Comparison of ENCODE assay signal across 1 cellular context in genomic region chr1:34842952-34843371, GRCh38.
A peak's percentile ranks its signal among the peaks of the same experiment; 100 is the strongest.
TF ChIP-seq lines count a peak whose summit lies in the region.

No MANE protein-coding gene starts in this region.

TF ChIP-seq in K562, 482 proteins besides CTCF, POLR2A, EP300 and RAD21 (continues in another document):
- TF ChIP-seq XRCC3 (IDR thresholded peaks at IDR 0.05) (no peak), ZNF592 (IDR thresholded peaks at IDR 0.05) (peak; percentile 17; the same call in 1 of the 2 replicates), ZNF23 (CRISPR knock-in tag; IDR thresholded peaks at IDR 0.05) (no peak), OTX1 (CRISPR knock-in tag; IDR thresholded peaks at IDR 0.05) (no peak), CEBPG (CRISPR knock-in tag; IDR thresholded peaks at IDR 0.05) (no peak), CEBPG (tag; conservative IDR thresholded peaks at IDR 0.05 in 1 of 2, IDR thresholded peaks at IDR 0.05 in 1 of 2) (peak in 1 of 2 experiments; percentile 34; a peak in 1 of 4 replicates), PATZ1 (CRISPR knock-in tag; IDR thresholded peaks at IDR 0.05; ENCODE audit: borderline replicate concordance) (peak; percentile 8; the same call in 1 of the 2 replicates), MAFK (IDR thresholded peaks at IDR 0.05; ENCODE audit: low read length) (no peak), XRCC4 (IDR thresholded peaks at IDR 0.05; ENCODE audit: extremely low read depth, insufficient read depth, insufficient read length) (no peak), TAL1 (IDR thresholded peaks at IDR 0.05) (no peak), ETV1 (tag; conservative IDR thresholded peaks at IDR 0.05; ENCODE audit: low read depth) (peak; percentile 58; the same call in 1 of the 2 replicates), ZNF407 (IDR thresholded peaks at IDR 0.05; ENCODE audit: low read depth) (no peak), NBN (IDR thresholded peaks at IDR 0.05; ENCODE audit: low read depth) (no peak), ZNF644 (tag; IDR thresholded peaks at IDR 0.05; ENCODE audit: low read depth) (no peak), NR0B1 (IDR thresholded peaks at IDR 0.05; ENCODE audit: partially characterized antibody) (no peak), HNRNPLL (IDR thresholded peaks at IDR 0.05; ENCODE audit: low read depth, low read length, poor library complexity, severe bottlenecking) (no peak), ZNF444 (CRISPR knock-in tag; IDR thresholded peaks at IDR 0.05) (no peak), KLF10 (CRISPR knock-in tag; IDR thresholded peaks at IDR 0.05) (no peak), E2F1 (CRISPR knock-in tag; IDR thresholded peaks at IDR 0.05) (no peak), GABPB1 (CRISPR knock-in tag; IDR thresholded peaks at IDR 0.05) (no peak), GTF3C2 (IDR thresholded peaks at IDR 0.05; ENCODE audit: borderline replicate concordance, extremely low read depth, insufficient read length) (no peak)
